9 cellular contexts compared by ENCODE assay signal in the genomic region with DNA sequence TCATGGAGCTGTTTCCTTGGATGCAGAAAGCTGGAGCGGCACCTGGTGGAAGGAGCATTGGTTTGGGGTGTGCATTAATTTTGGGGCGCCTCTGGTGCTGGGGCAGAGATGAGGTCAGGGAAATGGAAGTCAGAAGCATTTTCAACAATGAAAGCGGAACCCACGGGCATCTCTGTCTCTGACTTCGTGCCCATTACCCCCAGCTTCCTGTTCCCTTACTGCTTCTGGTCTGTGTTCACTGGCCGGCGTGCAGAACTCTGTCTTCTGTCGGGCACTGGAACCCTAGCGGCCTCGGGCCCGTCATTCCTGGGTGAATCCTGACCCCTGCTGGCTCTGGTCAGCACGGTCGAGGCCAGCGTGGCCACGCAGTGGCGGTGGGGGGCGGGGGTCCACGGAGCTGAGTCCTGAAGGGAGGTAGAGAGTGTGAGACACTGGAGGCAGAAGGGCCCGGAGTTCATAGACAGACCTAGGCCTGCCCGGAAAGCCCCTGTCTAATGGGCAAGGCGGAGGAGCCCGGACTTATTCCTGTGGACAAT. TPM values are rescaled to one million over a fixed set of nuclear protein-coding genes. Genes with fewer than 3 reads are reported as not detected.
A peak's percentile ranks its signal among the peaks of the same experiment; 100 is the strongest.
DNase-seq lines count a peak whose midpoint lies in the region; ATAC-seq and TF ChIP-seq lines count a peak whose summit lies in the region.
"Had no signal": no experiment of that assay in that cellular context is flagged by ENCODE, and none has a peak within 500 bp of the region (broad histone marks: within the 10 kb centered on the region; RNA-seq: fewer than 3 reads in every experiment).

No MANE protein-coding gene starts in this region.

- H2AFZ ChIP-seq in OCI-LY3 (ENCODE audit: low read depth, low read length), result 0 out of 2 replicates have a peak overlapping the region, but pooled peaks have one; percentile 20

- H3K79me2 ChIP-seq in OCI-LY3 (ENCODE audit: low read length), result no peaks in the 10 kb centered on the region

- H3K9ac ChIP-seq in OCI-LY3 (ENCODE audit: low read length), result no peak overlapping the region

- H3K27me3 Mint-ChIP-seq in activated naive CD4-positive, alpha-beta T cell treated with anti-CD3 and anti-CD28 coated beads, Interleukin-2, amount 10 ng/mL, durations not matched to agents 7 days and 5 days, result peaks cover 59% of the 10 kb centered on the region

- H3K4me1 Mint-ChIP-seq in activated naive CD4-positive, alpha-beta T cell treated with anti-CD3 and anti-CD28 coated beads, Interleukin-2, amount 10 ng/mL, durations not matched to agents 7 days and 5 days, result peaks cover 2% of the 10 kb centered on the region

- peaks cover 8% of the 10 kb centered on the region; the same call in 1 of the 2 replicates for H3K9me3 ChIP-seq in OCI-LY3 (ENCODE audit: insufficient read depth, low read length)
- no peaks in the 10 kb centered on the region for H3K9me3 ChIP-seq in upper lobe of right lung

- H4K20me1 ChIP-seq in OCI-LY3 (ENCODE audit: insufficient read depth, low read length), result no peaks in the 10 kb centered on the region

- ATAC-seq in upper lobe of right lung (peak; percentile 95), GM21526 (IDR thresholded peaks at IDR 0.05; ENCODE audit: low FRiP score, unreplicated experiment) (no peak)

- H3K9me3 Mint-ChIP-seq in activated naive CD4-positive, alpha-beta T cell treated with anti-CD3 and anti-CD28 coated beads, Interleukin-2, amount 10 ng/mL, durations not matched to agents 7 days and 5 days, result peaks cover 13% of the 10 kb centered on the region

- intact Hi-C loops in upper lobe of right lung (cut with DNase I), result no loop called here

- H3K4me1 ChIP-seq in OCI-LY3 (ENCODE audit: low read length), result no peaks in the 10 kb centered on the region
- no peaks in the 10 kb centered on the region for H3K4me1 ChIP-seq in upper lobe of right lung

- no peak overlapping the region for H3K27ac Mint-ChIP-seq in activated naive CD4-positive, alpha-beta T cell treated with anti-CD3 and anti-CD28 coated beads, Interleukin-2, amount 10 ng/mL, durations not matched to agents 7 days and 5 days

- CTCF ChIA-PET in activated naive CD4-positive, alpha-beta T cell treated with anti-CD3 and anti-CD28 coated beads, Interleukin-2, amount 10 ng/mL, durations not matched to agents 7 days and 5 days (lab: Charles Lee), result interaction anchor here (0.7 to 1.6 kb wide), 5 partner anchors 29 to 81 kb away, joined by 3 to 6 read pairs (median 3); partner anchors contain the start of gene PLEKHJ1

- H3K27ac ChIP-seq in OCI-LY3 (ENCODE audit: low read length), result no peak overlapping the region
- H3K27ac ChIP-seq in upper lobe of right lung, result no peak overlapping the region

- TF ChIP-seq CTCF in OCI-LY3 (IDR thresholded peaks at IDR 0.05; ENCODE audit: low read depth, low read length) (peak; percentile 70), upper lobe of right lung (IDR thresholded peaks at IDR 0.05) (peak; percentile 54)

- H3K4me2 ChIP-seq in OCI-LY3 (ENCODE audit: low read length), result no peak overlapping the region; the same call in 1 of the 2 replicates

- peak; percentile 43 for DNase-seq in activated naive CD4-positive, alpha-beta T cell treated with anti-CD3 and anti-CD28 coated beads, Interleukin-2, amount 10 ng/mL, durations not matched to agents 7 days and 5 days
- DNase-seq in activated naive CD4-positive, alpha-beta T cell treated with Interleukin-2 at 50 U/mL for 16 hours, result no peak
- DNase-seq in dermis microvascular lymphatic vessel endothelial cell (ENCODE audit: low read depth in 2 of 2) (peak; percentile 32 to 70), medulla oblongata (ENCODE audit: extremely low spot score) (peak; percentile 89), upper lobe of right lung (peak; percentile 86), NCI-H187 (lab: John Stamatoyannopoulos, UW) (no peak)

- H3K36me3 ChIP-seq in OCI-LY3 (replicated peaks; ENCODE audit: low read depth, low read length) (peaks cover 1% of the 10 kb centered on the region), upper lobe of right lung (no peaks in the 10 kb centered on the region)

- H3K4me3 Mint-ChIP-seq in activated naive CD4-positive, alpha-beta T cell treated with anti-CD3 and anti-CD28 coated beads, Interleukin-2, amount 10 ng/mL, durations not matched to agents 7 days and 5 days, result no peak overlapping the region

- no peak overlapping the region for H3K4me3 ChIP-seq in OCI-LY3 (ENCODE audit: low read length)
- H3K4me3 ChIP-seq in upper lobe of right lung, result no peak overlapping the region

- H3K36me3 Mint-ChIP-seq in activated naive CD4-positive, alpha-beta T cell treated with anti-CD3 and anti-CD28 coated beads, Interleukin-2, amount 10 ng/mL, durations not matched to agents 7 days and 5 days, result no peaks in the 10 kb centered on the region

- H3K27me3 ChIP-seq in OCI-LY3 (ENCODE audit: low read depth, low read length) (peaks cover 12% of the 10 kb centered on the region), upper lobe of right lung (peaks cover 25% of the 10 kb centered on the region)

RNA-seq across cellular contexts. Expression of gene LINGO3, which starts 7.9 kb away (rescaled TPM):
- not detected in 2 replicates for total RNA-seq in dermis microvascular lymphatic vessel endothelial cell
- total RNA-seq in upper lobe of right lung, result not detected
- total RNA-seq: subcutaneous adipose tissue had no signal

RNA-seq across cellular contexts. Expression of gene LSM7, which starts 12.5 kb away (rescaled TPM):
- 90.9 and 94.4 TPM in 2 replicates for total RNA-seq in dermis microvascular lymphatic vessel endothelial cell
- total RNA-seq in upper lobe of right lung, result 55.9 TPM

RNA-seq across cellular contexts. Expression of gene SPPL2B, which starts 12.6 kb away (rescaled TPM):
- total RNA-seq in dermis microvascular lymphatic vessel endothelial cell (13.9 and 25.8 TPM in 2 replicates), upper lobe of right lung (50.9 TPM)

RNA-seq across cellular contexts. Expression of gene PEAK3, which starts 33.9 kb away (rescaled TPM):
- total RNA-seq in dermis microvascular lymphatic vessel endothelial cell (0.13 and 0.51 TPM in 2 replicates), upper lobe of right lung (4.5 TPM)

RNA-seq across cellular contexts. Expression of gene TMPRSS9, which starts 44.2 kb away (rescaled TPM):
- not detected in 2 replicates for total RNA-seq in dermis microvascular lymphatic vessel endothelial cell
- not detected for total RNA-seq in upper lobe of right lung
- total RNA-seq: subcutaneous adipose tissue had no signal

Comparison
In these comparisons a context has a peak if more than half of its experiments do, and no peak if none do; other contexts are left out.
1. DNase-seq: peak in activated naive CD4-positive, alpha-beta T cell treated with anti-CD3 and anti-CD28 coated beads, Interleukin-2, amount 10 ng/mL, durations not matched to agents 7 days and 5 days (single experiment), dermis microvascular lymphatic vessel endothelial cell (2 of 2), medulla oblongata (single experiment) and upper lobe of right lung (single experiment); none in activated naive CD4-positive, alpha-beta T cell treated with Interleukin-2 at 50 U/mL for 16 hours (single experiment) and NCI-H187 (0 of 2).